15 cellular contexts compared by ENCODE assay signal in the genomic region with DNA sequence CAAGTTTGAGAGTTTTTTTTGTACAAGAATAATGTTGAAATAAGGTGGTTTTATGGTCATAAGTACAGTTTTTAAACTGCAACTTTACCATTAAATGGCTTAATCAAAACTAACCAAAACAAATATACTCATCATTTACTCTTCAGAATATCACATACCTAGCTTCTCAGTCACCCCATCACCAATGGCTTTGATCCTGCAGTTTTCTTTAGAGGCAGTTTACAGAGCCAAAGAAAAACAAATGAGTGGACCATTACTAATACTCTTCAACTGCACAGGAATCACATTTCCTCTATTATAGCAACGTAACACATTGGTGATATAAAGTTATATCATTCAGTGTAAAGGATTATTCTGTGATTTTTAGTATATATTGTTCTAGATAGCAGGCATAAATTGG.
"Had no signal": no experiment of that assay in that cellular context is flagged by ENCODE, and none has a peak within 500 bp of the region (broad histone marks: within the 10 kb centered on the region; RNA-seq: fewer than 3 reads in every experiment).

No MANE protein-coding gene starts in this region.

- H3K27me3 Mint-ChIP-seq: activated naive CD8-positive, alpha-beta T cell; central memory CD8-positive, alpha-beta T cell; naive thymus-derived CD8-positive, alpha-beta T cell had no signal

- H3K36me3 Mint-ChIP-seq: activated naive CD8-positive, alpha-beta T cell; naive thymus-derived CD8-positive, alpha-beta T cell had no signal

- FAIRE-seq: urothelium cell line had no signal

- DNase-seq: activated CD4-positive, alpha-beta T cell treated with anti-CD3 and anti-CD28 coated beads, Interleukin-2, amount 50 U/mL, for 4 hours; activated CD4-positive, CD25-positive, alpha-beta regulatory T cell treated with anti-CD3 and anti-CD28 coated beads, Interleukin-2, amount 50 U/mL, for 72 hours; activated gamma-delta T cell; activated T-cell treated with anti-CD3 and anti-CD28 coated beads, Interleukin-2, amount 50 U/mL, for 4 hours; anterior cingulate cortex; effector memory CD4-positive, alpha-beta T cell; mucosa of descending colon; naive thymus-derived CD8-positive, alpha-beta T cell; posterior cingulate gyrus had no signal

- H3K4me2 ChIP-seq: smooth muscle cell had no signal

- H3K4me1 ChIP-seq: right atrium auricular region had no signal

- H3K27ac ChIP-seq: neutrophil, right atrium auricular region had no signal

- H3K9me3 ChIP-seq: mucosa of descending colon, neutrophil had no signal

- H3K4me3 ChIP-seq: mucosa of descending colon, right atrium auricular region, smooth muscle cell had no signal

- H3K4me1 Mint-ChIP-seq: central memory CD8-positive, alpha-beta T cell had no signal

- H3K27me3 ChIP-seq: neutrophil, right atrium auricular region had no signal

- H3K4me3 Mint-ChIP-seq: activated naive CD8-positive, alpha-beta T cell; activated T-cell treated with anti-CD3 and anti-CD28 coated beads, Interleukin-2, amount 50 U/mL, for 4 hours; central memory CD8-positive, alpha-beta T cell; naive thymus-derived CD8-positive, alpha-beta T cell had no signal

- ATAC-seq: activated T-cell treated with anti-CD3 and anti-CD28 coated beads, Interleukin-2, amount 50 U/mL, for 4 hours; mucosa of descending colon; naive thymus-derived CD8-positive, alpha-beta T cell had no signal

- H3K27ac Mint-ChIP-seq: activated naive CD8-positive, alpha-beta T cell; naive thymus-derived CD8-positive, alpha-beta T cell had no signal

- H3K36me3 ChIP-seq: neutrophil, right atrium auricular region had no signal
